ENCODE assay signal across 1 cellular context in genomic region chr4:181006509-181007290, GRCh38.
TF ChIP-seq lines count a peak whose summit lies in the region.

No MANE protein-coding gene starts in this region.

TF ChIP-seq in HEK293, 187 proteins besides CTCF, POLR2A, EP300 and RAD21 (continued from another document):
- TF ChIP-seq ZBTB44 (tag by site-specific recombination; IDR thresholded peaks at IDR 0.05) (peak; percentile 66; the same call in 1 of the 2 replicates), PRDM6 (tag by site-specific recombination; IDR thresholded peaks at IDR 0.05) (peak; percentile 11; the same call in 1 of the 2 replicates), KLF8 (tag by site-specific recombination; IDR thresholded peaks at IDR 0.05) (no peak), ZXDB (tag by site-specific recombination; IDR thresholded peaks at IDR 0.05) (no peak), ZNF341 (tag by site-specific recombination; IDR thresholded peaks at IDR 0.05; ENCODE audit: low read depth) (no peak)
